In the genomic region with DNA sequence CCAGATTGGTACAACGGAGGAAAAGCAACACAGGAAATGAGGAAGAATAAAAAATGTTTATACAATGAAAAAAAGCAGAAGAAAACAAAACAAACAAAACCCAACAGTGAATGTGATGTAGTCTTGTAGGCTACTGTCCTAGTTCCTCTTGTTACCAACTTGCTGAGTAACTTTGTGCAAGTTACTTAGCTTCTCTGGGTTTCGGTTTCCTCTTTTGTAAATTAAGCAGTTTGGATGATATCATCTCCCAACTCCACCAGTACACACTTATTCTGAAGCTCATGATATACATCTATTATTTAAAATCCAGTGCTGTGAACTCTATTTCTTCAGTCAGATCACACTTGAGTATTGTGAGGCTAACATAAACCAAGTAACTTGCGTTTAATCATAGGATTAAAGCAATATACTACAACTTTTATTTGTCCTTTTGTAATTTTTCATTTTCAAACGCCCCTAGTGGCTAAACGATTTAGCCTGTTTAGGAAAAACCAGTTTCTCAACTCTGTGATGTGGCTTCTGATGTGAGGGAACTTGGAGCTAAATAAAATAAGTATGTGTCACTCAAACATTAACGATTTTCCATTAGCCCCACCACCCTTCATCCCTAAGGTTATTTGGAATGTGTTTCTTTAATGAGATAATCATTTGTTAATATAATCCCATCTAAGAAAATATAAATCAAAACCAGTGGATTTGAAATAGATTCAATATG, we compare ENCODE assay signal across 8 cellular contexts. TPM values are rescaled to one million over a fixed set of nuclear protein-coding genes. Genes with fewer than 3 reads are reported as not detected.
DNase-seq lines count a peak whose midpoint lies in the region; ATAC-seq and TF ChIP-seq lines count a peak whose summit lies in the region.

No MANE protein-coding gene starts in this region.

- H3K9me3 ChIP-seq in RWPE2 (ENCODE audit: severe bottlenecking) (no peaks in the 10 kb centered on the region), neural cell (ENCODE audit: low read length) (no peaks in the 10 kb centered on the region)
- H3K9me3 ChIP-seq in effector memory CD4-positive, alpha-beta T cell (ENCODE audit: control insufficient read depth, low read length): no peaks in the 10 kb centered on the region

- H3K79me2 ChIP-seq in neural cell (replicated peaks; ENCODE audit: insufficient read depth, low read length): peaks cover 28% of the 10 kb centered on the region

- no peak for TF ChIP-seq RAD21 in neural cell (conservative IDR thresholded peaks at IDR 0.05)

- H3K27ac ChIP-seq in HL-60 (replicated peaks): peak overlapping the region; percentile 100
- peak overlapping the region; percentile 97 for H3K27ac ChIP-seq in RWPE2 (ENCODE audit: poor library complexity, severe bottlenecking)
- H3K27ac ChIP-seq in effector memory CD4-positive, alpha-beta T cell (ENCODE audit: insufficient read depth, low read length, poor library complexity, severe bottlenecking): peak overlapping the region; percentile 98
- peak overlapping the region; percentile 98 for H3K27ac ChIP-seq in neural cell (ENCODE audit: low read length)

- H3K9me2 ChIP-seq in neural cell (ENCODE audit: insufficient read depth, low read length): no peaks in the 10 kb centered on the region

- DNase-seq in DMS153 treated with DMSO at 0.1 percent for 48 hours (lab: John Stamatoyannopoulos, UW; ENCODE audit: unreplicated experiment): peak; percentile 70
- peak in 1 of 2 experiments; percentile 70 for DNase-seq in HL-60 (ENCODE audit: low read depth in 1 of 2, low spot score in 1 of 2)
- DNase-seq in RWPE2 (ENCODE audit: low spot score): no peak
- DNase-seq in effector memory CD4-positive, alpha-beta T cell: no peak
- no peak for DNase-seq in ecto neural progenitor cell (ENCODE audit: low spot score)

- no peak for ATAC-seq in RWPE2 (ENCODE audit: low read depth)
- no peak for ATAC-seq in GM19035 (IDR thresholded peaks at IDR 0.05; ENCODE audit: unreplicated experiment)
- ATAC-seq in HG03460 (IDR thresholded peaks at IDR 0.05; ENCODE audit: unreplicated experiment): no peak

- peaks cover 38% of the 10 kb centered on the region for H3K4me1 ChIP-seq in RWPE2 (ENCODE audit: insufficient read depth, poor library complexity, severe bottlenecking)
- peaks cover 28% of the 10 kb centered on the region for H3K4me1 ChIP-seq in effector memory CD4-positive, alpha-beta T cell (ENCODE audit: control insufficient read depth, insufficient read depth, low read length, poor library complexity, severe bottlenecking)

- H3K9ac ChIP-seq in neural cell (ENCODE audit: low read length): no peak overlapping the region

- H3K27me3 ChIP-seq in HL-60 (ENCODE audit: insufficient read depth, poor library complexity, severe bottlenecking): no peaks in the 10 kb centered on the region
- no peaks in the 10 kb centered on the region for H3K27me3 ChIP-seq in RWPE2 (ENCODE audit: insufficient read depth, poor library complexity, severe bottlenecking)
- H3K27me3 ChIP-seq in effector memory CD4-positive, alpha-beta T cell (replicated peaks; ENCODE audit: control insufficient read depth, insufficient read depth, low read length, poor library complexity, severe bottlenecking): no peaks in the 10 kb centered on the region
- H3K27me3 ChIP-seq in neural cell (ENCODE audit: insufficient read depth, low read depth, low read length): no peaks in the 10 kb centered on the region

- no peak overlapping the region for H3K4me2 ChIP-seq in neural cell (ENCODE audit: low read length)

- TF ChIP-seq EP300 in neural cell (conservative IDR thresholded peaks at IDR 0.05; ENCODE audit: poor library complexity, severe bottlenecking): no peak

- peaks cover 13% of the 10 kb centered on the region for H4K20me1 ChIP-seq in neural cell (ENCODE audit: insufficient read depth)

- H3K4me3 ChIP-seq in HL-60 (replicated peaks; ENCODE audit: insufficient read depth, low read length) (no peak overlapping the region), RWPE2 (ENCODE audit: severe bottlenecking) (peak overlapping the region; percentile 0), neural cell (ENCODE audit: low read length) (no peak overlapping the region)
- H3K4me3 ChIP-seq in effector memory CD4-positive, alpha-beta T cell (ENCODE audit: insufficient read depth, low read depth, low read length, poor library complexity, severe bottlenecking): peak overlapping the region; percentile 51

- peaks cover 18% of the 10 kb centered on the region for H3F3A ChIP-seq in neural cell (ENCODE audit: insufficient read depth, low read length, poor library complexity, severe bottlenecking)

- H3K36me3 ChIP-seq in RWPE2 (ENCODE audit: low read depth) (peaks cover 12% of the 10 kb centered on the region), neural cell (ENCODE audit: insufficient read depth, low read length) (peaks cover 6% of the 10 kb centered on the region)
- peaks cover 13% of the 10 kb centered on the region for H3K36me3 ChIP-seq in effector memory CD4-positive, alpha-beta T cell (ENCODE audit: control insufficient read depth, insufficient read depth, low read length)

- no peak overlapping the region for H2AFZ ChIP-seq in neural cell (ENCODE audit: low read depth, low read length)

- peak; percentile 72 for TF ChIP-seq CTCF in HL-60 (IDR thresholded peaks at IDR 0.05; ENCODE audit: insufficient read depth, low read length)
- peak; percentile 88 for TF ChIP-seq CTCF in RWPE2 (IDR thresholded peaks at IDR 0.05; ENCODE audit: poor library complexity, severe bottlenecking)
- TF ChIP-seq CTCF in neural cell (IDR thresholded peaks at IDR 0.05; ENCODE audit: poor library complexity, severe bottlenecking): peak; percentile 65

TF ChIP-seq in neural cell, 6 proteins besides CTCF, POLR2A, EP300 and RAD21:
- TF ChIP-seq POLR2AphosphoS5 (IDR thresholded peaks at IDR 0.05): no peak
- no peak for TF ChIP-seq SMC3 (conservative IDR thresholded peaks at IDR 0.05; ENCODE audit: poor library complexity)
- TF ChIP-seq TAF1 (IDR thresholded peaks at IDR 0.05; ENCODE audit: low read depth): no peak
- TF ChIP-seq, protein P1, sequence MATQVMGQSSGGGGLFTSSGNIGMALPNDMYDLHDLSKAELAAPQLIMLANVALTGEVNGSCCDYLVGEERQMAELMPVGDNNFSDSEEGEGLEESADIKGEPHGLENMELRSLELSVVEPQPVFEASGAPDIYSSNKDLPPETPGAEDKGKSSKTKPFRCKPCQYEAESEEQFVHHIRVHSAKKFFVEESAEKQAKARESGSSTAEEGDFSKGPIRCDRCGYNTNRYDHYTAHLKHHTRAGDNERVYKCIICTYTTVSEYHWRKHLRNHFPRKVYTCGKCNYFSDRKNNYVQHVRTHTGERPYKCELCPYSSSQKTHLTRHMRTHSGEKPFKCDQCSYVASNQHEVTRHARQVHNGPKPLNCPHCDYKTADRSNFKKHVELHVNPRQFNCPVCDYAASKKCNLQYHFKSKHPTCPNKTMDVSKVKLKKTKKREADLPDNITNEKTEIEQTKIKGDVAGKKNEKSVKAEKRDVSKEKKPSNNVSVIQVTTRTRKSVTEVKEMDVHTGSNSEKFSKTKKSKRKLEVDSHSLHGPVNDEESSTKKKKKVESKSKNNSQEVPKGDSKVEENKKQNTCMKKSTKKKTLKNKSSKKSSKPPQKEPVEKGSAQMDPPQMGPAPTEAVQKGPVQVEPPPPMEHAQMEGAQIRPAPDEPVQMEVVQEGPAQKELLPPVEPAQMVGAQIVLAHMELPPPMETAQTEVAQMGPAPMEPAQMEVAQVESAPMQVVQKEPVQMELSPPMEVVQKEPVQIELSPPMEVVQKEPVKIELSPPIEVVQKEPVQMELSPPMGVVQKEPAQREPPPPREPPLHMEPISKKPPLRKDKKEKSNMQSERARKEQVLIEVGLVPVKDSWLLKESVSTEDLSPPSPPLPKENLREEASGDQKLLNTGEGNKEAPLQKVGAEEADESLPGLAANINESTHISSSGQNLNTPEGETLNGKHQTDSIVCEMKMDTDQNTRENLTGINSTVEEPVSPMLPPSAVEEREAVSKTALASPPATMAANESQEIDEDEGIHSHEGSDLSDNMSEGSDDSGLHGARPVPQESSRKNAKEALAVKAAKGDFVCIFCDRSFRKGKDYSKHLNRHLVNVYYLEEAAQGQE (IDR thresholded peaks at IDR 0.05; ENCODE audit: borderline replicate concordance): no peak
- no peak for TF ChIP-seq MXI1 (conservative IDR thresholded peaks at IDR 0.05; ENCODE audit: poor library complexity, severe bottlenecking)
- TF ChIP-seq EZH2 (IDR thresholded peaks at IDR 0.05; ENCODE audit: borderline replicate concordance, insufficient read depth, low read length, poor library complexity, severe bottlenecking): no peak

RNA-seq across cellular contexts. Expression of a gene that starts 1.4 kb away (rescaled TPM):
- 28.1 and 29.9 TPM in 2 replicates for polyA plus RNA-seq in neural cell
- 34.3 and 41.7 TPM in 2 replicates for polyA minus RNA-seq in neural cell

RNA-seq across cellular contexts. Expression of a gene that starts 18.2 kb away (rescaled TPM):
- 4.8 TPM in 2 replicates for polyA plus RNA-seq in neural cell
- 2.7 and 3.2 TPM in 2 replicates for polyA minus RNA-seq in neural cell

Comparison
In these comparisons a context has a peak if more than half of its experiments do, and no peak if none do; other contexts are left out.
1. H3K4me3 ChIP-seq: peak in RWPE2 (single experiment) and effector memory CD4-positive, alpha-beta T cell (single experiment); none in HL-60 (single experiment) and neural cell (single experiment).
2. Peak in every context shown above with its lines, with median percentiles within 50 percentile points of each other: H3K27ac ChIP-seq and CTCF ChIP-seq.